In genomic region chr14:38546932-38547551, GRCh38 we compare ENCODE assay signal across 1 cellular context.
A peak's percentile ranks its signal among the peaks of the same experiment; 100 is the strongest.
TF ChIP-seq lines count a peak whose summit lies in the region.

No MANE protein-coding gene starts in this region.

TF ChIP-seq in H1, 55 proteins besides CTCF, POLR2A, EP300 and RAD21:
- TF ChIP-seq BACH1 (IDR thresholded peaks at IDR 0.05; ENCODE audit: low read length) (peak; percentile 41; the same call in 1 of the 2 replicates), MAFK (IDR thresholded peaks at IDR 0.05; ENCODE audit: low read depth, low read length) (peak; percentile 18; the same call in 1 of the 2 replicates), RNF2 (IDR thresholded peaks at IDR 0.05; ENCODE audit: borderline replicate concordance, low read depth, low read length, missing control alignments, poor library complexity, severe bottlenecking) (no peak), NANOG (IDR thresholded peaks at IDR 0.05; ENCODE audit: insufficient read depth, low read depth, low read length, poor library complexity, severe bottlenecking) (no peak)
